Comparison of ENCODE assay signal across 9 cellular contexts in genomic region chr11:117985953-117986887, GRCh38. TPM values are rescaled to one million over a fixed set of nuclear protein-coding genes. Genes with fewer than 3 reads are reported as not detected.
DNase-seq lines count a peak whose midpoint lies in the region; ATAC-seq and TF ChIP-seq lines count a peak whose summit lies in the region.
"Had no signal": no experiment of that assay in that cellular context is flagged by ENCODE, and none has a peak within 500 bp of the region (broad histone marks: within the 10 kb centered on the region; RNA-seq: fewer than 3 reads in every experiment).

Gene IL10RA (plus strand): TSS chr11:117986394. CDS start chr11:117986468, 74 bp downstream.

- TF ChIP-seq EP300 in esophagus muscularis mucosa (IDR thresholded peaks at IDR 0.05): no peak

- H3K9me3 ChIP-seq in AG04450 (ENCODE audit: control insufficient read depth, insufficient read depth, low read length) (no peaks in the 10 kb centered on the region; the same call in 1 of the 2 replicates), esophagus muscularis mucosa (no peaks in the 10 kb centered on the region)

- peaks cover 59 to 89% (median 73%) of the 10 kb centered on the region in 3 donors for H3K4me1 Mint-ChIP-seq in naive B cell
- peaks cover 78% of the 10 kb centered on the region for H3K4me1 Mint-ChIP-seq in stimulated activated effector memory CD8-positive, alpha-beta T cell treated with anti-CD3 and anti-CD28 coated beads, Interleukin-12 subunit alpha, Interleukin-12 subunit beta, amount 100 ng/mL, for 72 hours

- no peak for TF ChIP-seq CTCF in AG04450 (IDR thresholded peaks at IDR 0.05; ENCODE audit: low read depth, low read length)
- no peak for TF ChIP-seq CTCF in esophagus muscularis mucosa (IDR thresholded peaks at IDR 0.05)

- ATAC-seq in GM18511 (IDR thresholded peaks at IDR 0.05; ENCODE audit: unreplicated experiment): peak; percentile 90
- peak; percentile 92 for ATAC-seq in HG03045 (IDR thresholded peaks at IDR 0.05; ENCODE audit: unreplicated experiment)
- ATAC-seq in naive B cell (ENCODE audit: low read depth in 2 of 2): peak; percentile 92 to 93
- peak; percentile 89 for ATAC-seq in stimulated activated effector memory CD8-positive, alpha-beta T cell treated with anti-CD3 and anti-CD28 coated beads, Interleukin-12 subunit alpha, Interleukin-12 subunit beta, amount 100 ng/mL, for 72 hours

- intact Hi-C loops in esophagus muscularis mucosa (cut with DNase I): no loop called here

- peak within 1 kb of the TSS; percentile 80 to 98 (median 94) for H3K4me3 Mint-ChIP-seq in naive B cell
- peak within 1 kb of the TSS; percentile 97 for H3K4me3 Mint-ChIP-seq in stimulated activated effector memory CD8-positive, alpha-beta T cell treated with anti-CD3 and anti-CD28 coated beads, Interleukin-12 subunit alpha, Interleukin-12 subunit beta, amount 100 ng/mL, for 72 hours

- peak within 1 kb of the TSS; percentile 46 for H3K4me3 ChIP-seq in AG04450 (ENCODE audit: low read depth, low read length)
- peak within 1 kb of the TSS; percentile 55 to 65 (median 58) for H3K4me3 ChIP-seq in esophagus muscularis mucosa

- H3K27me3 Mint-ChIP-seq in naive B cell: no peaks in the 10 kb centered on the region

- peak; percentile 29 for TF ChIP-seq POLR2A in esophagus muscularis mucosa (IDR thresholded peaks at IDR 0.05; ENCODE audit: low read depth)

- no peaks in the 10 kb centered on the region for H3K36me3 ChIP-seq in esophagus muscularis mucosa

- no peak within 1 kb of the TSS for H3K27ac ChIP-seq in AG04450 (ENCODE audit: low read depth, low read length)
- peak within 1 kb of the TSS; percentile 64 to 71 (median 66) for H3K27ac ChIP-seq in esophagus muscularis mucosa (replicated peaks in 1 of 4)

- no peaks in the 10 kb centered on the region for H3K9me3 Mint-ChIP-seq in naive B cell
- H3K9me3 Mint-ChIP-seq in stimulated activated effector memory CD8-positive, alpha-beta T cell treated with anti-CD3 and anti-CD28 coated beads, Interleukin-12 subunit alpha, Interleukin-12 subunit beta, amount 100 ng/mL, for 72 hours: no peaks in the 10 kb centered on the region

- DNase-seq in AG04450 (ENCODE audit: low read depth, low spot score): no peak
- DNase-seq in NCI-H510A (lab: John Stamatoyannopoulos, UW): peak; percentile 47
- peak; percentile 95 for DNase-seq in activated CD8-positive, alpha-beta memory T cell treated with anti-CD3 and anti-CD28 coated beads, Interleukin-2, amount 50 U/mL, for 48 hours
- no peak for DNase-seq in esophagus muscularis mucosa (ENCODE audit: extremely low spot score)
- DNase-seq in naive B cell: peak; percentile 88
- DNase-seq in stimulated activated effector memory CD8-positive, alpha-beta T cell treated with anti-CD3 and anti-CD28 coated beads, Interleukin-12 subunit alpha, Interleukin-12 subunit beta, amount 100 ng/mL, for 72 hours (ENCODE audit: low spot score in 2 of 2): peak; percentile 88 to 94

- POLR2A ChIA-PET in AG04450 (lab: Yijun Ruan, JAX): no interaction called here

- peaks cover 13 to 18% of the 10 kb centered on the region in 2 donors for H3K36me3 Mint-ChIP-seq in naive B cell
- peaks cover 68% of the 10 kb centered on the region for H3K36me3 Mint-ChIP-seq in stimulated activated effector memory CD8-positive, alpha-beta T cell treated with anti-CD3 and anti-CD28 coated beads, Interleukin-12 subunit alpha, Interleukin-12 subunit beta, amount 100 ng/mL, for 72 hours

- peaks cover 5 to 16% (median 14%) of the 10 kb centered on the region in 4 donors for H3K4me1 ChIP-seq in esophagus muscularis mucosa

- CTCF ChIA-PET in AG04450 (lab: Charles Lee): no interaction called here

- H3K27me3 ChIP-seq in AG04450 (ENCODE audit: control insufficient read depth, insufficient read depth, low read length) (peaks cover 21% of the 10 kb centered on the region), esophagus muscularis mucosa (peaks cover 0 to 13% (median 0%) of the 10 kb centered on the region in 4 donors)

- WGBS in esophagus muscularis mucosa: 4% methylated on average over 31 of the region's 71 CpGs

- H3K27ac Mint-ChIP-seq in naive B cell: peak within 1 kb of the TSS; percentile 87 to 98 (median 98)
- peak within 1 kb of the TSS; percentile 98 for H3K27ac Mint-ChIP-seq in stimulated activated effector memory CD8-positive, alpha-beta T cell treated with anti-CD3 and anti-CD28 coated beads, Interleukin-12 subunit alpha, Interleukin-12 subunit beta, amount 100 ng/mL, for 72 hours

RNA-seq across cellular contexts. Expression of gene IL10RA, which starts in this region (rescaled TPM):
- polyA plus RNA-seq in AG04450 (2011; rRNA removed) (not detected in 2 replicates), naive B cell (ENCODE audit: low read depth in 6 of 6) (10 to 100 TPM; 49.8 to 63.1 (median 56.2) TPM)
- polyA minus RNA-seq in AG04450 (2011; rRNA and poly(A)+ RNA removed): 0.09 TPM in 1 of 2 replicates, not detected in the other
- total RNA-seq in esophagus muscularis mucosa: 10 to 100 TPM; 14.3 to 34.9 (median 20.9) TPM
- total RNA-seq: LHCN-M2 had no signal

Comparison
In these comparisons a context has a peak if more than half of its experiments do, and no peak if none do; other contexts are left out.
1. RNA of gene IL10RA (polyA plus RNA-seq): 49.8 to 63.1 TPM in naive B cell; not detected in AG04450; every median in the first group is over 10 times any median in the second.
2. DNase-seq: peak in NCI-H510A (single experiment), activated CD8-positive, alpha-beta memory T cell treated with anti-CD3 and anti-CD28 coated beads, Interleukin-2, amount 50 U/mL, for 48 hours (single experiment), naive B cell (single experiment) and stimulated activated effector memory CD8-positive, alpha-beta T cell treated with anti-CD3 and anti-CD28 coated beads, Interleukin-12 subunit alpha, Interleukin-12 subunit beta, amount 100 ng/mL, for 72 hours (2 of 2); none in AG04450 (single experiment) and esophagus muscularis mucosa (single experiment).
3. Peak in every context shown above with its lines, with median percentiles within 50 percentile points of each other: ATAC-seq.